ENCODE assay signal across 1 cellular context in genomic region chr2:36839976-36840617, GRCh38.
TF ChIP-seq lines count a peak whose summit lies in the region.

No MANE protein-coding gene starts in this region.

TF ChIP-seq in HepG2, 621 proteins besides CTCF, POLR2A, EP300 and RAD21 (continued from another document):
- TF ChIP-seq, protein P1, sequence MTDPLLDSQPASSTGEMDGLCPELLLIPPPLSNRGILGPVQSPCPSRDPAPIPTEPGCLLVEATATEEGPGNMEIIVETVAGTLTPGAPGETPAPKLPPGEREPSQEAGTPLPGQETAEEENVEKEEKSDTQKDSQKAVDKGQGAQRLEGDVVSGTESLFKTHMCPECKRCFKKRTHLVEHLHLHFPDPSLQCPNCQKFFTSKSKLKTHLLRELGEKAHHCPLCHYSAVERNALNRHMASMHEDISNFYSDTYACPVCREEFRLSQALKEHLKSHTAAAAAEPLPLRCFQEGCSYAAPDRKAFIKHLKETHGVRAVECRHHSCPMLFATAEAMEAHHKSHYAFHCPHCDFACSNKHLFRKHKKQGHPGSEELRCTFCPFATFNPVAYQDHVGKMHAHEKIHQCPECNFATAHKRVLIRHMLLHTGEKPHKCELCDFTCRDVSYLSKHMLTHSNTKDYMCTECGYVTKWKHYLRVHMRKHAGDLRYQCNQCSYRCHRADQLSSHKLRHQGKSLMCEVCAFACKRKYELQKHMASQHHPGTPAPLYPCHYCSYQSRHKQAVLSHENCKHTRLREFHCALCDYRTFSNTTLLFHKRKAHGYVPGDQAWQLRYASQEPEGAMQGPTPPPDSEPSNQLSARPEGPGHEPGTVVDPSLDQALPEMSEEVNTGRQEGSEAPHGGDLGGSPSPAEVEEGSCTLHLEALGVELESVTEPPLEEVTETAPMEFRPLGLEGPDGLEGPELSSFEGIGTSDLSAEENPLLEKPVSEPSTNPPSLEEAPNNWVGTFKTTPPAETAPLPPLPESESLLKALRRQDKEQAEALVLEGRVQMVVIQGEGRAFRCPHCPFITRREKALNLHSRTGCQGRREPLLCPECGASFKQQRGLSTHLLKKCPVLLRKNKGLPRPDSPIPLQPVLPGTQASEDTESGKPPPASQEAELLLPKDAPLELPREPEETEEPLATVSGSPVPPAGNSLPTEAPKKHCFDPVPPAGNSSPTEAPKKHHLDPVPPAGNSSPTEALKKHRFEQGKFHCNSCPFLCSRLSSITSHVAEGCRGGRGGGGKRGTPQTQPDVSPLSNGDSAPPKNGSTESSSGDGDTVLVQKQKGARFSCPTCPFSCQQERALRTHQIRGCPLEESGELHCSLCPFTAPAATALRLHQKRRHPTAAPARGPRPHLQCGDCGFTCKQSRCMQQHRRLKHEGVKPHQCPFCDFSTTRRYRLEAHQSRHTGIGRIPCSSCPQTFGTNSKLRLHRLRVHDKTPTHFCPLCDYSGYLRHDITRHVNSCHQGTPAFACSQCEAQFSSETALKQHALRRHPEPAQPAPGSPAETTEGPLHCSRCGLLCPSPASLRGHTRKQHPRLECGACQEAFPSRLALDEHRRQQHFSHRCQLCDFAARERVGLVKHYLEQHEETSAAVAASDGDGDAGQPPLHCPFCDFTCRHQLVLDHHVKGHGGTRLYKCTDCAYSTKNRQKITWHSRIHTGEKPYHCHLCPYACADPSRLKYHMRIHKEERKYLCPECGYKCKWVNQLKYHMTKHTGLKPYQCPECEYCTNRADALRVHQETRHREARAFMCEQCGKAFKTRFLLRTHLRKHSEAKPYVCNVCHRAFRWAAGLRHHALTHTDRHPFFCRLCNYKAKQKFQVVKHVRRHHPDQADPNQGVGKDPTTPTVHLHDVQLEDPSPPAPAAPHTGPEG (CRISPR knock-in tag; IDR thresholded peaks at IDR 0.05): no peak
- TF ChIP-seq FOXO1 (CRISPR knock-in tag; IDR thresholded peaks at IDR 0.05) (no peak), TIGD3 (CRISPR knock-in tag; IDR thresholded peaks at IDR 0.05; ENCODE audit: borderline replicate concordance) (no peak)
